ENCODE assay signal across 8 cellular contexts in genomic region chr11:59616396-59616982, GRCh38. TPM values are rescaled to one million over a fixed set of nuclear protein-coding genes. Genes with fewer than 3 reads are reported as not detected.
DNase-seq lines count a peak whose midpoint lies in the region; ATAC-seq, FAIRE-seq and TF ChIP-seq lines count a peak whose summit lies in the region.

No MANE protein-coding gene starts in this region.

- no peak for TF ChIP-seq RAD21 in A549 (conservative IDR thresholded peaks at IDR 0.05 in 1 of 2, IDR thresholded peaks at IDR 0.05 in 1 of 2)
- no peak for TF ChIP-seq RAD21 in HepG2 (CRISPR knock-in tag; IDR thresholded peaks at IDR 0.05)

- no peak for TF ChIP-seq EP300 in A549 (IDR thresholded peaks at IDR 0.05)
- no peak for TF ChIP-seq EP300 in HepG2 (IDR thresholded peaks at IDR 0.05; ENCODE audit: low read depth in 2 of 2, low read length in 2 of 2)
- no peak for TF ChIP-seq EP300 in HepG2 (CRISPR knock-in tag; IDR thresholded peaks at IDR 0.05; ENCODE audit: borderline replicate concordance)

- H3K4me3 ChIP-seq in A549, result peak overlapping the region; percentile 52
- peak overlapping the region; percentile 93 for H3K4me3 ChIP-seq in HFF-Myc (replicated peaks; ENCODE audit: low read depth, low read length)
- H3K4me3 ChIP-seq in astrocyte of the spinal cord (ENCODE audit: low read depth, low read length), result peak overlapping the region; percentile 50
- peak overlapping the region; percentile 56 to 73 (median 73) for H3K4me3 ChIP-seq in HepG2 (replicated peaks in 1 of 3; ENCODE audit: insufficient read depth in 1 of 3, low read depth in 2 of 3, low read length in 3 of 3)
- peak overlapping the region; percentile 8 to 28 (median 28) for H3K4me3 ChIP-seq in thyroid gland (replicated peaks in 1 of 3)

- CTCF ChIA-PET in A549 (lab: Yijun Ruan, JAX) (interaction anchor here (0.5 to 2.1 kb wide), 6 partner anchors 15 to 138 kb away, joined by 3 to 7 read pairs (median 4); partner anchors contain the start of gene STX3), HepG2 (lab: Yijun Ruan, JAX; ENCODE audit: low intra/inter-chr PET ratio, low total read pairs) (no interaction called here)

- H3K4me2 ChIP-seq in A549 (peak overlapping the region; percentile 84), HepG2 (ENCODE audit: low read depth, low read length) (peak overlapping the region; percentile 94)

- in situ Hi-C loops in astrocyte of the spinal cord (cut with HindIII; ENCODE audit: low sequenced_read_pairs) (no loop called here), HepG2 (cut with HindIII; ENCODE audit: extremely low pct_ligation_motif_present, low pct_unique_long_range_greater_than_20kb) (no loop called here)

- no peaks in the 10 kb centered on the region; a peak in 1 of 5 replicates for H3K27me3 ChIP-seq in HepG2 (ENCODE audit: control insufficient read depth in 1 of 2, insufficient read depth in 2 of 2, low read length in 2 of 2)
- no peaks in the 10 kb centered on the region for H3K27me3 ChIP-seq in thyroid gland

- DNase-seq in A549 (ENCODE audit: low read depth in 1 of 2, low spot score in 1 of 2), result no peak
- no peak for DNase-seq in HFF-Myc (ENCODE audit: extremely low read depth, low read depth)
- no peak for DNase-seq in astrocyte of the spinal cord (ENCODE audit: low read depth, low spot score)
- peak; percentile 6 for DNase-seq in HepG2 (ENCODE audit: low spot score)
- no peak for DNase-seq in thyroid gland
- no peak for DNase-seq in omental fat pad (ENCODE audit: low spot score)

- H2AFZ ChIP-seq in HepG2 (ENCODE audit: low read length), result peak overlapping the region; percentile 7

- H3K27ac ChIP-seq in A549 (peak overlapping the region; percentile 70 to 85), HepG2 (ENCODE audit: extremely low read length, insufficient read depth, low read length) (peak overlapping the region; percentile 68), thyroid gland (peak overlapping the region; percentile 21 to 92 (median 87))

- peak overlapping the region; percentile 81 for H3K9ac ChIP-seq in HepG2 (ENCODE audit: insufficient read depth, low read depth, low read length)

- peaks cover 34% of the 10 kb centered on the region for H3K79me2 ChIP-seq in HepG2 (ENCODE audit: insufficient read depth, low read length)

- 0 out of 5 replicates have a peak, but pooled peaks cover 0 to 4% of the 10 kb centered on the region in 2 experiments for H3K36me3 ChIP-seq in HepG2 (replicated peaks in 1 of 2; ENCODE audit: control insufficient read depth in 1 of 2, insufficient read depth in 2 of 2, low read length in 2 of 2)
- no peaks in the 10 kb centered on the region for H3K36me3 ChIP-seq in thyroid gland

- TF ChIP-seq POLR2A in A549 (IDR thresholded peaks at IDR 0.05; ENCODE audit: low read length) (peak; percentile 24; the same call in 1 of the 2 replicates), HepG2 (IDR thresholded peaks at IDR 0.05; ENCODE audit: insufficient read depth in 1 of 2, low read depth in 2 of 2, low read length in 2 of 2) (peak; percentile 63 to 72), thyroid gland (IDR thresholded peaks at IDR 0.05) (peak in 1 of 2 donors; percentile 68)

- peaks cover 28% of the 10 kb centered on the region; the same call in 2 of the 3 replicates for H3K4me1 ChIP-seq in A549
- H3K4me1 ChIP-seq in HepG2 (ENCODE audit: insufficient read depth, low read length), result peaks cover 48% of the 10 kb centered on the region
- peaks cover 24 to 25% of the 10 kb centered on the region in 2 donors for H3K4me1 ChIP-seq in thyroid gland

- no peak for TF ChIP-seq CTCF in A549 (IDR thresholded peaks at IDR 0.05)
- no peak for TF ChIP-seq CTCF in HFF-Myc (IDR thresholded peaks at IDR 0.05; ENCODE audit: low read depth, low read length, missing control alignments)
- no peak for TF ChIP-seq CTCF in astrocyte of the spinal cord (IDR thresholded peaks at IDR 0.05; ENCODE audit: low read depth, low read length)
- no peak for TF ChIP-seq CTCF in HepG2 (CRISPR knock-in tag; IDR thresholded peaks at IDR 0.05)
- no peak for TF ChIP-seq CTCF in thyroid gland (IDR thresholded peaks at IDR 0.05)
- TF ChIP-seq CTCF in omental fat pad (IDR thresholded peaks at IDR 0.05), result no peak

- ATAC-seq in A549 (peak; percentile 1 to 6; a peak in 5 of 6 replicates), HepG2 (no peak; the same call in 2 of the 3 replicates), HG03196 (IDR thresholded peaks at IDR 0.05; ENCODE audit: unreplicated experiment) (no peak), omental fat pad (ENCODE audit: low FRiP score) (no peak), HG02571 (IDR thresholded peaks at IDR 0.05; ENCODE audit: unreplicated experiment) (no peak)

- BruUV-seq in HepG2 (replicated peaks; lab: Mats Ljungman, UMichigan), result TSS peak; percentile 93

- 8% methylated on average over 18 of the region's 18 CpGs for WGBS in A549 (ENCODE audit: missing lambda C conversion rate)
- WGBS in HepG2 (ENCODE audit: low lambda C conversion rate), result 3% methylated on average over 18 of the region's 18 CpGs
- 9 to 12% methylated on average over 18 of the region's 18 CpGs for WGBS in thyroid gland, 2 donors

- no peaks in the 10 kb centered on the region for H3K9me3 ChIP-seq in A549
- no peaks in the 10 kb centered on the region for H3K9me3 ChIP-seq in HepG2 (ENCODE audit: low read length)
- no peaks in the 10 kb centered on the region for H3K9me3 ChIP-seq in thyroid gland

- no peak for FAIRE-seq in A549 (lab: Jason Lieb, UNC)
- no peak for FAIRE-seq in HepG2 (lab: Jason Lieb, UNC)

- intact Hi-C loops in HepG2 (cut with micrococcal nuclease; ENCODE audit: unreplicated experiment), result loop anchor here (1.0 kb wide), 1 partner anchor 53 kb away; the partner anchor contains the start of gene PATL1
- intact Hi-C loops in thyroid gland (cut with DNase I), result loop anchor here (10.0 kb wide), 1 partner anchor 62 kb away; no protein-coding TSS in a partner anchor

- POLR2A ChIA-PET in A549 (lab: Yijun Ruan, JAX) (interaction anchor here (0.5 to 2.1 kb wide), 11 partner anchors 11 to 79 kb away, joined by 3 to 43 read pairs (median 4); partner anchors contain the start of gene PATL1), HepG2 (lab: Yijun Ruan, JAX) (interaction anchor here (0.5 to 4.4 kb wide), 14 partner anchors 11 to 194 kb away, joined by 3 to 42 read pairs (median 4); partner anchors contain the start of genes MRPL16 and PATL1)

- H4K20me1 ChIP-seq in HepG2 (ENCODE audit: insufficient read depth, low read length), result peaks cover 8% of the 10 kb centered on the region

RNA-seq across cellular contexts. Expression of gene OSBP, which starts 0.9 kb away (rescaled TPM):
- polyA plus RNA-seq in A549 (2011; rRNA removed) (31.7 and 39.6 TPM in 2 replicates), A549 (2017; fragmentation: RNase III; extraction: RNeasy Plus Mini Kit Qiagen cat#74134 plus additional on column Dnase treatment) (25.4 to 26.3 TPM (median 25.9 TPM) in 3 replicates), HepG2 (2011; rRNA removed) (12.1 and 12.5 TPM in 2 replicates)
- polyA plus RNA-seq in A549 (2012; cell fraction: cytosol; rRNA removed), result 8.8 and 11.0 TPM in 2 replicates
- polyA plus RNA-seq in A549 (2012; cell fraction: nucleus; rRNA removed), result 7.8 and 10.8 TPM in 2 replicates
- 22.7 and 27.4 TPM in 2 replicates for polyA minus RNA-seq in A549 (2011; rRNA and poly(A)+ RNA removed)
- total RNA-seq in HepG2 (2016; rRNA removed; fragmentation: Illumina TruSeq; extraction: Trizol) (13.5 and 23.0 TPM in 2 replicates), thyroid gland (10 to 100 TPM; 47.3 to 59.6 (median 49.5) TPM), omental fat pad (10 to 100 TPM; 33.7 to 46.3 (median 35.1) TPM)
- total RNA-seq in HepG2 (2016; cell fraction: cytosol; rRNA removed; fragmentation: Illumina TruSeq; extraction: Trizol; ENCODE audit: low read depth), result 2.7 and 3.3 TPM in 2 replicates
- total RNA-seq in HepG2 (2016; cell fraction: insoluble cytoplasmic fraction; rRNA removed; fragmentation: Illumina TruSeq; extraction: Trizol), result 12.8 and 21.9 TPM in 2 replicates
- 9.1 and 9.5 TPM in 2 replicates for total RNA-seq in HepG2 (2016; cell fraction: membrane; rRNA removed; fragmentation: Illumina TruSeq; extraction: Trizol)
- total RNA-seq in HepG2 (2016; cell fraction: nucleus; rRNA removed; fragmentation: Illumina TruSeq; extraction: Trizol), result 20.1 and 23.2 TPM in 2 replicates
- 7.0 and 11.1 TPM in 2 replicates for polyA plus RNA-seq in HepG2 (2011; cell fraction: cytosol; rRNA removed)
- 12.1 and 14.0 TPM in 2 replicates for polyA plus RNA-seq in HepG2 (2011; cell fraction: nucleus; rRNA removed)
- 19.3 and 22.7 TPM in 2 replicates for polyA plus RNA-seq in HepG2 (2012)
- polyA plus RNA-seq in HepG2 (2016; cell fraction: cytosol; fragmentation: Illumina TruSeq; extraction: Trizol; ENCODE audit: low read depth), result 1.6 and 1.8 TPM in 2 replicates
- 18.6 and 21.3 TPM in 2 replicates for polyA plus RNA-seq in HepG2 (2016; cell fraction: insoluble cytoplasmic fraction; fragmentation: Illumina TruSeq; extraction: Trizol; ENCODE audit: low read depth)
- 3.9 and 4.6 TPM in 2 replicates for polyA plus RNA-seq in HepG2 (2016; cell fraction: membrane; fragmentation: Illumina TruSeq; extraction: Trizol; ENCODE audit: low read depth)
- polyA plus RNA-seq in HepG2 (2016; cell fraction: nucleus; fragmentation: Illumina TruSeq; extraction: Trizol; ENCODE audit: insufficient read depth, low read depth), result 22.7 and 22.9 TPM in 2 replicates
- polyA minus RNA-seq in HepG2 (2011; rRNA and poly(A)+ RNA removed; ENCODE audit: low replicate concordance), result 14.8 and 21.1 TPM in 2 replicates
- 18.6 and 21.7 TPM in 2 replicates for polyA minus RNA-seq in HepG2 (2011; cell fraction: cytosol; rRNA and poly(A)+ RNA removed)
- 26.3 and 27.6 TPM in 2 replicates for polyA minus RNA-seq in HepG2 (2011; cell fraction: nucleus; rRNA and poly(A)+ RNA removed)

RNA-seq across cellular contexts. Expression of gene PATL1, which starts 52.3 kb away (rescaled TPM):
- polyA plus RNA-seq in A549 (2011; rRNA removed) (54.6 and 61.4 TPM in 2 replicates), A549 (2017; fragmentation: RNase III; extraction: RNeasy Plus Mini Kit Qiagen cat#74134 plus additional on column Dnase treatment) (36.5 to 40.6 TPM (median 37.2 TPM) in 3 replicates), HepG2 (2011; rRNA removed) (24.0 and 26.8 TPM in 2 replicates)
- 36.4 and 44.0 TPM in 2 replicates for polyA plus RNA-seq in A549 (2012; cell fraction: cytosol; rRNA removed)
- 20.3 and 23.5 TPM in 2 replicates for polyA plus RNA-seq in A549 (2012; cell fraction: nucleus; rRNA removed)
- polyA minus RNA-seq in A549 (2011; rRNA and poly(A)+ RNA removed), result 27.2 and 28.3 TPM in 2 replicates
- total RNA-seq in HepG2 (2016; rRNA removed; fragmentation: Illumina TruSeq; extraction: Trizol) (12.9 and 16.6 TPM in 2 replicates), thyroid gland (10 to 100 TPM; 14.5 to 19.8 (median 17.0) TPM), omental fat pad (10 to 100 TPM; 14.8 to 19.6 (median 17.1) TPM)
- 2.9 and 3.1 TPM in 2 replicates for total RNA-seq in HepG2 (2016; cell fraction: cytosol; rRNA removed; fragmentation: Illumina TruSeq; extraction: Trizol; ENCODE audit: low read depth)
- total RNA-seq in HepG2 (2016; cell fraction: insoluble cytoplasmic fraction; rRNA removed; fragmentation: Illumina TruSeq; extraction: Trizol), result 12.2 and 14.6 TPM in 2 replicates
- total RNA-seq in HepG2 (2016; cell fraction: membrane; rRNA removed; fragmentation: Illumina TruSeq; extraction: Trizol), result 9.2 and 11.0 TPM in 2 replicates
- total RNA-seq in HepG2 (2016; cell fraction: nucleus; rRNA removed; fragmentation: Illumina TruSeq; extraction: Trizol), result 14.6 and 19.5 TPM in 2 replicates
- polyA plus RNA-seq in HepG2 (2011; cell fraction: cytosol; rRNA removed), result 17.8 and 24.5 TPM in 2 replicates
- 20.6 and 20.9 TPM in 2 replicates for polyA plus RNA-seq in HepG2 (2011; cell fraction: nucleus; rRNA removed)
- polyA plus RNA-seq in HepG2 (2012), result 22.2 and 27.3 TPM in 2 replicates
- 3.0 and 3.3 TPM in 2 replicates for polyA plus RNA-seq in HepG2 (2016; cell fraction: cytosol; fragmentation: Illumina TruSeq; extraction: Trizol; ENCODE audit: low read depth)
- 32.0 and 38.3 TPM in 2 replicates for polyA plus RNA-seq in HepG2 (2016; cell fraction: insoluble cytoplasmic fraction; fragmentation: Illumina TruSeq; extraction: Trizol; ENCODE audit: low read depth)
- polyA plus RNA-seq in HepG2 (2016; cell fraction: membrane; fragmentation: Illumina TruSeq; extraction: Trizol; ENCODE audit: low read depth), result 10.8 and 13.4 TPM in 2 replicates
- polyA plus RNA-seq in HepG2 (2016; cell fraction: nucleus; fragmentation: Illumina TruSeq; extraction: Trizol; ENCODE audit: insufficient read depth, low read depth), result 30.7 and 32.8 TPM in 2 replicates
- polyA minus RNA-seq in HepG2 (2011; rRNA and poly(A)+ RNA removed; ENCODE audit: low replicate concordance), result 18.9 and 34.4 TPM in 2 replicates
- 10.3 and 10.8 TPM in 2 replicates for polyA minus RNA-seq in HepG2 (2011; cell fraction: cytosol; rRNA and poly(A)+ RNA removed)
- 14.8 and 18.3 TPM in 2 replicates for polyA minus RNA-seq in HepG2 (2011; cell fraction: nucleus; rRNA and poly(A)+ RNA removed)

Comparison
In these comparisons a context has a peak if more than half of its experiments do, and no peak if none do; other contexts are left out.
1. ATAC-seq: peak in A549 (2 of 2); none in HepG2 (single experiment), HG03196 (single experiment), omental fat pad (single experiment) and HG02571 (single experiment).
2. H3K4me3 ChIP-seq: peak in every context shown above with its lines; median percentile 93 in HFF-Myc; 73 in HepG2; 52 in A549; 50 in astrocyte of the spinal cord; 28 in thyroid gland.
3. Of the 38 proteins assayed by ChIP-seq in both HepG2 and A549: peak only in HepG2: MYC, PHF8 and RNF2; only in A549: BCL3, HOXA7, MAX and TP53; in both: POLR2A; in neither: 29; mixed calls (peak in some experiments, not most) for 1.
4. Peak in every context shown above with its lines, with median percentiles within 50 percentile points of each other: H3K27ac ChIP-seq.